Comparison of ENCODE assay signal across 9 cellular contexts in genomic region chr9:4939118-4939561, GRCh38. TPM values are rescaled to one million over a fixed set of nuclear protein-coding genes. Genes with fewer than 3 reads are reported as not detected.
DNase-seq lines count a peak whose midpoint lies in the region; ATAC-seq and TF ChIP-seq lines count a peak whose summit lies in the region.
"Had no signal": no experiment of that assay in that cellular context is flagged by ENCODE, and none has a peak within 500 bp of the region (broad histone marks: within the 10 kb centered on the region; RNA-seq: fewer than 3 reads in every experiment).

No MANE protein-coding gene starts in this region.

- ATAC-seq in activated CD8-positive, alpha-beta memory T cell treated with anti-CD3 and anti-CD28 coated beads, Interleukin-2, amount 10 ng/mL, durations not matched to agents 7 days and 5 days = peak; percentile 67
- ATAC-seq in HG03025 (IDR thresholded peaks at IDR 0.05; ENCODE audit: low FRiP score, unreplicated experiment) (peak; percentile 82), T-helper 17 cell (peak; percentile 65), gastroesophageal sphincter (no peak)
- ATAC-seq in stimulated activated memory B cell treated with anti-CD40 and anti-IgM and Interleukin-4, amounts not matched to agents 10 μg/mL and 1 μg/mL and 100 μg/mL, for 72 hours = peak; percentile 95

- 56 to 91% methylated on average over 1 of the region's 1 CpG for WGBS in gastroesophageal sphincter (ENCODE audit: low coverage in 1 of 2), 2 donors

- H3K4me1 ChIP-seq in gastroesophageal sphincter = peaks cover 0 to 4% (median 0%) of the 10 kb centered on the region in 3 donors
- H3K4me1 ChIP-seq: SJSA1 had no signal

- H3K27me3 Mint-ChIP-seq in activated CD8-positive, alpha-beta memory T cell treated with anti-CD3 and anti-CD28 coated beads, Interleukin-2, amount 10 ng/mL, durations not matched to agents 7 days and 5 days = no peaks in the 10 kb centered on the region
- H3K27me3 Mint-ChIP-seq in T-helper 17 cell = no peaks in the 10 kb centered on the region
- no peaks in the 10 kb centered on the region for H3K27me3 Mint-ChIP-seq in stimulated activated memory B cell treated with anti-CD40 and anti-IgM and Interleukin-4, amounts not matched to agents 10 μg/mL and 1 μg/mL and 100 μg/mL, for 72 hours

- peaks cover 9% of the 10 kb centered on the region for H3K36me3 Mint-ChIP-seq in activated CD8-positive, alpha-beta memory T cell treated with anti-CD3 and anti-CD28 coated beads, Interleukin-2, amount 10 ng/mL, durations not matched to agents 7 days and 5 days
- peaks cover 4% of the 10 kb centered on the region for H3K36me3 Mint-ChIP-seq in T-helper 17 cell (ENCODE audit: low read depth)
- H3K36me3 Mint-ChIP-seq in stimulated activated memory B cell treated with anti-CD40 and anti-IgM and Interleukin-4, amounts not matched to agents 10 μg/mL and 1 μg/mL and 100 μg/mL, for 72 hours = no peaks in the 10 kb centered on the region

- H3K9me3 ChIP-seq in T-helper 17 cell (ENCODE audit: control insufficient read depth, low read length, poor library complexity, severe bottlenecking) (no peaks in the 10 kb centered on the region), gastroesophageal sphincter (no peaks in the 10 kb centered on the region)
- H3K9me3 ChIP-seq: SJSA1 had no signal

- in situ Hi-C loops in brain microvascular endothelial cell (cut with HindIII; ENCODE audit: low pct_ligation_motif_present, low sequenced_read_pairs) = no loop called here

- DNase-seq in activated CD8-positive, alpha-beta memory T cell treated with anti-CD3 and anti-CD28 coated beads, Interleukin-2, amount 10 ng/mL, durations not matched to agents 7 days and 5 days = no peak
- DNase-seq in activated CD8-positive, alpha-beta memory T cell treated with anti-CD3 and anti-CD28 coated beads, Interleukin-2, amount 50 U/mL, for 48 hours = no peak
- no peak for DNase-seq in T-helper 17 cell
- DNase-seq in COR-L47 (lab: John Stamatoyannopoulos, UW) = no peak
- no peak for DNase-seq in brain microvascular endothelial cell

- TF ChIP-seq POLR2A in gastroesophageal sphincter (IDR thresholded peaks at IDR 0.05) = no peak

- no peaks in the 10 kb centered on the region for H3K9me3 Mint-ChIP-seq in activated CD8-positive, alpha-beta memory T cell treated with anti-CD3 and anti-CD28 coated beads, Interleukin-2, amount 10 ng/mL, durations not matched to agents 7 days and 5 days (ENCODE audit: low read depth)
- H3K9me3 Mint-ChIP-seq in stimulated activated memory B cell treated with anti-CD40 and anti-IgM and Interleukin-4, amounts not matched to agents 10 μg/mL and 1 μg/mL and 100 μg/mL, for 72 hours = no peaks in the 10 kb centered on the region

- H3K36me3 ChIP-seq in gastroesophageal sphincter (no peaks in the 10 kb centered on the region), brain microvascular endothelial cell (replicated peaks) (no peaks in the 10 kb centered on the region)
- H3K36me3 ChIP-seq: SJSA1 had no signal

- H3K27ac ChIP-seq in gastroesophageal sphincter (no peak overlapping the region), brain microvascular endothelial cell (no peak overlapping the region)
- H3K27ac ChIP-seq: SJSA1 had no signal

- no peak overlapping the region for H3K4me3 ChIP-seq in gastroesophageal sphincter
- no peak overlapping the region for H3K4me3 ChIP-seq in brain microvascular endothelial cell (ENCODE audit: low read depth, low read length)
- H3K4me3 ChIP-seq: SJSA1 had no signal

- peaks cover 67% of the 10 kb centered on the region for H3K4me1 Mint-ChIP-seq in activated CD8-positive, alpha-beta memory T cell treated with anti-CD3 and anti-CD28 coated beads, Interleukin-2, amount 10 ng/mL, durations not matched to agents 7 days and 5 days
- H3K4me1 Mint-ChIP-seq in T-helper 17 cell = peaks cover 35% of the 10 kb centered on the region
- H3K4me1 Mint-ChIP-seq in stimulated activated memory B cell treated with anti-CD40 and anti-IgM and Interleukin-4, amounts not matched to agents 10 μg/mL and 1 μg/mL and 100 μg/mL, for 72 hours = peaks cover 56% of the 10 kb centered on the region

- H3K27me3 ChIP-seq in gastroesophageal sphincter (no peaks in the 10 kb centered on the region), brain microvascular endothelial cell (replicated peaks) (no peaks in the 10 kb centered on the region)
- H3K27me3 ChIP-seq: SJSA1 had no signal

- H3K4me3 Mint-ChIP-seq in activated CD8-positive, alpha-beta memory T cell treated with anti-CD3 and anti-CD28 coated beads, Interleukin-2, amount 10 ng/mL, durations not matched to agents 7 days and 5 days = peak overlapping the region; percentile 10
- H3K4me3 Mint-ChIP-seq in T-helper 17 cell = peak overlapping the region; percentile 69
- H3K4me3 Mint-ChIP-seq in stimulated activated memory B cell treated with anti-CD40 and anti-IgM and Interleukin-4, amounts not matched to agents 10 μg/mL and 1 μg/mL and 100 μg/mL, for 72 hours = no peak overlapping the region

- CTCF ChIA-PET in activated CD8-positive, alpha-beta memory T cell treated with anti-CD3 and anti-CD28 coated beads, Interleukin-2, amount 10 ng/mL, durations not matched to agents 7 days and 5 days (lab: Charles Lee) = interaction anchor here (1.0 to 3.5 kb wide), 2 partner anchors 46 to 49 kb away, joined by 3 to 12 read pairs; partner anchors contain the start of gene JAK2

- peak overlapping the region; percentile 76 for H3K27ac Mint-ChIP-seq in activated CD8-positive, alpha-beta memory T cell treated with anti-CD3 and anti-CD28 coated beads, Interleukin-2, amount 10 ng/mL, durations not matched to agents 7 days and 5 days
- H3K27ac Mint-ChIP-seq in T-helper 17 cell = peak overlapping the region; percentile 75
- peak overlapping the region; percentile 79 for H3K27ac Mint-ChIP-seq in stimulated activated memory B cell treated with anti-CD40 and anti-IgM and Interleukin-4, amounts not matched to agents 10 μg/mL and 1 μg/mL and 100 μg/mL, for 72 hours

- TF ChIP-seq CTCF in gastroesophageal sphincter (IDR thresholded peaks at IDR 0.05) = no peak
- TF ChIP-seq CTCF in brain microvascular endothelial cell (IDR thresholded peaks at IDR 0.05; ENCODE audit: low read depth, low read length, missing control alignments) = no peak

- no peak for TF ChIP-seq EP300 in gastroesophageal sphincter (IDR thresholded peaks at IDR 0.05)

RNA-seq across cellular contexts. Expression of gene JAK2, which starts 45.9 kb away (rescaled TPM):
- 10 to 100 TPM; 20.6 to 27.0 TPM for total RNA-seq in activated CD8-positive, alpha-beta memory T cell treated with anti-CD3 and anti-CD28 coated beads, Interleukin-2, amount 10 ng/mL, durations not matched to agents 7 days and 5 days
- 10 to 100 TPM; 14.6 TPM for total RNA-seq in T-helper 17 cell
- total RNA-seq in gastroesophageal sphincter = 10 to 100 TPM; 29.9 to 45.5 (median 35.8) TPM
